Comparison of ENCODE assay signal across 15 cellular contexts in genomic region chr1:226709942-226710341, GRCh38. TPM values are rescaled to one million over a fixed set of nuclear protein-coding genes. Genes with fewer than 3 reads are reported as not detected.
DNase-seq lines count a peak whose midpoint lies in the region; ATAC-seq, FAIRE-seq and TF ChIP-seq lines count a peak whose summit lies in the region.
"Had no signal": no experiment of that assay in that cellular context is flagged by ENCODE, and none has a peak within 500 bp of the region (broad histone marks: within the 10 kb centered on the region; RNA-seq: fewer than 3 reads in every experiment).

No MANE protein-coding gene starts in this region.

- peak overlapping the region; percentile 85 for H3K9ac ChIP-seq in Loucy (ENCODE audit: low read depth, low read length, poor library complexity, severe bottlenecking)

- WGBS in pancreas, 2 donors: 77 to 81% methylated on average over 3 of the region's 3 CpGs

- H3K27me3 Mint-ChIP-seq in CD4-positive, alpha-beta memory T cell: peaks cover 2 to 3% of the 10 kb centered on the region in 2 donors
- H3K27me3 Mint-ChIP-seq in central memory CD8-positive, alpha-beta T cell: no peaks in the 10 kb centered on the region

- no peak for TF ChIP-seq POLR2A in gastrocnemius medialis (IDR thresholded peaks at IDR 0.05)

- peaks cover 11% of the 10 kb centered on the region for H3F3A ChIP-seq in Loucy (ENCODE audit: low read depth)

- peak overlapping the region; percentile 0 to 89 (median 62) for H3K4me3 Mint-ChIP-seq in CD4-positive, alpha-beta memory T cell
- H3K4me3 Mint-ChIP-seq in central memory CD8-positive, alpha-beta T cell: peak overlapping the region; percentile 54

- CTCF ChIA-PET in CD4-positive, alpha-beta memory T cell (lab: Charles Lee; ENCODE audit: partially characterized antibody): interaction anchor here (1.2 to 5.4 kb wide), 3 partner anchors 20 to 116 kb away, joined by 3 to 24 read pairs (median 5); no protein-coding TSS in a partner anchor

- intact Hi-C loops in CD4-positive, alpha-beta memory T cell (cut with micrococcal nuclease): loop anchor here (2.0 kb wide), 1 partner anchor 57 kb away; no protein-coding TSS in a partner anchor
- intact Hi-C loops in gastrocnemius medialis (cut with DNase I; ENCODE audit: low total_unique reads): no loop called here
- intact Hi-C loops in pancreas (cut with DNase I): no loop called here

- no peak overlapping the region for H3K4me3 ChIP-seq in CD4-positive, alpha-beta memory T cell (ENCODE audit: low read length in 2 of 2)
- H3K4me3 ChIP-seq in Loucy (ENCODE audit: low read length, poor library complexity, severe bottlenecking) (peak overlapping the region; percentile 70), gastrocnemius medialis (no peak overlapping the region), pancreas (no peak overlapping the region)
- H3K4me3 ChIP-seq: psoas muscle had no signal

- H3K36me3 Mint-ChIP-seq in CD4-positive, alpha-beta memory T cell: peaks cover 26 to 69% of the 10 kb centered on the region in 2 donors
- peaks cover 72% of the 10 kb centered on the region for H3K36me3 Mint-ChIP-seq in central memory CD8-positive, alpha-beta T cell (ENCODE audit: insufficient read depth)

- no peak for ATAC-seq in central memory CD8-positive, alpha-beta T cell (replicated peaks; ENCODE audit: extremely low read depth, poor library complexity, severe bottlenecking)
- ATAC-seq in gastrocnemius medialis (no peak), GM18858 (IDR thresholded peaks at IDR 0.05; ENCODE audit: unreplicated experiment) (no peak), pancreas (no peak)
- ATAC-seq: psoas muscle had no signal

- H2AFZ ChIP-seq in Loucy (ENCODE audit: low read length): no peak overlapping the region

- H3K9me3 Mint-ChIP-seq in CD4-positive, alpha-beta memory T cell: peaks cover 0 to 16% (median 3%) of the 10 kb centered on the region in 8 donors
- peaks cover 5% of the 10 kb centered on the region for H3K9me3 Mint-ChIP-seq in central memory CD8-positive, alpha-beta T cell

- POLR2A ChIA-PET in CD4-positive, alpha-beta memory T cell (lab: Charles Lee; ENCODE audit: partially characterized antibody): interaction anchor here (3.9 kb wide), 1 partner anchor 17 kb away, joined by 19 read pairs; no protein-coding TSS in a partner anchor

- no peaks in the 10 kb centered on the region for H3K9me3 ChIP-seq in CD4-positive, alpha-beta memory T cell (ENCODE audit: control insufficient read depth in 1 of 2, low read length in 2 of 2)
- H3K9me3 ChIP-seq in Loucy (ENCODE audit: insufficient read depth, low read depth, low read length) (no peaks in the 10 kb centered on the region), gastrocnemius medialis (no peaks in the 10 kb centered on the region), pancreas (no peaks in the 10 kb centered on the region)

- peaks cover 15% of the 10 kb centered on the region for H3K36me3 ChIP-seq in CD4-positive, alpha-beta memory T cell (ENCODE audit: insufficient read depth, low read length)
- H3K36me3 ChIP-seq in Loucy (ENCODE audit: insufficient read depth, low read length) (peaks cover 22% of the 10 kb centered on the region; the same call in 1 of the 2 replicates), gastrocnemius medialis (no peaks in the 10 kb centered on the region), pancreas (no peaks in the 10 kb centered on the region)

- peaks cover 90% of the 10 kb centered on the region for H3K79me2 ChIP-seq in Loucy (ENCODE audit: insufficient read depth, low read length)

- TF ChIP-seq CTCF in Loucy (conservative IDR thresholded peaks at IDR 0.05; ENCODE audit: low read length) (no peak), gastrocnemius medialis (IDR thresholded peaks at IDR 0.05 in 4 of 5, conservative IDR thresholded peaks at IDR 0.05 in 1 of 5) (no peak), pancreas (IDR thresholded peaks at IDR 0.05) (no peak)

- peaks cover 73 to 98% (median 89%) of the 10 kb centered on the region in 4 donors for H3K4me1 Mint-ChIP-seq in CD4-positive, alpha-beta memory T cell
- H3K4me1 Mint-ChIP-seq in central memory CD8-positive, alpha-beta T cell: peaks cover 80% of the 10 kb centered on the region

- in situ Hi-C loops in gastrocnemius medialis (cut with MboI; ENCODE audit: low sequenced_read_pairs in 4 of 4): no loop called here

- FAIRE-seq in pancreas (lab: Jason Lieb, UNC): no peak

- DNase-seq in CD4-positive, alpha-beta memory T cell: no peak
- no peak for DNase-seq in central memory CD8-positive, alpha-beta T cell (ENCODE audit: low spot score in 2 of 2)
- DNase-seq in gastrocnemius medialis (no peak), NCI-H82 treated with DMSO at 0.1 percent for 48 hours (lab: John Stamatoyannopoulos, UW; ENCODE audit: unreplicated experiment) (no peak), pancreas (no peak)
- DNase-seq: cerebellar nuclear complex; erythroblast; hypothalamus; NCI-H146; NCI-H510A treated with DMSO at 0.1 percent for 48 hours; psoas muscle; Right ventricle myocardium superior; stimulated activated CD4-positive, alpha-beta T cell treated with anti-CD3 and anti-CD28 coated beads, Interleukin-4, amount 100 ng/mL, for 1 hour had no signal

- H3K27ac Mint-ChIP-seq in CD4-positive, alpha-beta memory T cell: peak overlapping the region; percentile 85 to 100 (median 94)
- H3K27ac Mint-ChIP-seq in central memory CD8-positive, alpha-beta T cell (ENCODE audit: low read depth): peak overlapping the region; percentile 94

- H3K27me3 ChIP-seq in CD4-positive, alpha-beta memory T cell (ENCODE audit: insufficient read depth, low read length): no peaks in the 10 kb centered on the region
- H3K27me3 ChIP-seq in Loucy (ENCODE audit: insufficient read depth, low read length, poor library complexity, severe bottlenecking) (no peaks in the 10 kb centered on the region), gastrocnemius medialis (no peaks in the 10 kb centered on the region), pancreas (no peaks in the 10 kb centered on the region)

- peaks cover 5% of the 10 kb centered on the region for H4K20me1 ChIP-seq in Loucy (ENCODE audit: insufficient read depth, low read length, poor library complexity, severe bottlenecking)

- peak overlapping the region; percentile 60 for H3K27ac ChIP-seq in CD4-positive, alpha-beta memory T cell (ENCODE audit: low read depth, low read length)
- H3K27ac ChIP-seq in gastrocnemius medialis (peak overlapping the region; percentile 66 to 82 (median 76)), pancreas (no peak overlapping the region)
- H3K27ac ChIP-seq: psoas muscle had no signal

- H3K4me1 ChIP-seq in CD4-positive, alpha-beta memory T cell (ENCODE audit: insufficient read depth, low read length): peaks cover 94% of the 10 kb centered on the region
- H3K4me1 ChIP-seq in Loucy (ENCODE audit: insufficient read depth, low read length, poor library complexity, severe bottlenecking) (peaks cover 69% of the 10 kb centered on the region), gastrocnemius medialis (peaks cover 29 to 44% of the 10 kb centered on the region in 2 donors), pancreas (no peaks in the 10 kb centered on the region)

- H3K4me2 ChIP-seq in Loucy (ENCODE audit: low read depth, low read length, poor library complexity, severe bottlenecking): peak overlapping the region; percentile 95

- no peaks in the 10 kb centered on the region for H3K9me2 ChIP-seq in Loucy (replicated peaks; ENCODE audit: low read depth, low read length)

RNA-seq across cellular contexts. Expression of gene ITPKB, which starts 29.1 kb away (rescaled TPM):
- total RNA-seq in CD4-positive, alpha-beta memory T cell: 100 to 1,000 TPM; 156 to 159 TPM
- polyA plus RNA-seq in CD4-positive, alpha-beta memory T cell: 10 to 100 TPM; 52.2 to 52.3 TPM
- total RNA-seq in gastrocnemius medialis (10 to 100 TPM in 1 of 4 donors, 1 to 10 TPM in 3; 7.1 to 13.9 (median 7.8) TPM), pancreas (10 to 100 TPM in 1 of 6 donors, 1 to 10 TPM in 5; 5.0 to 13.9 (median 5.9) TPM)
- polyA plus RNA-seq in pancreas: 1 to 10 TPM; 3.8 to 4.6 TPM

Comparison
In these comparisons a context has a peak if more than half of its experiments do, and no peak if none do; other contexts are left out.
1. H3K27ac ChIP-seq: peak in CD4-positive, alpha-beta memory T cell (single experiment) and gastrocnemius medialis (4 of 4); none in pancreas (0 of 4).
2. RNA of gene ITPKB, which starts 29.1 kb away (total RNA-seq): 156 to 159 TPM in CD4-positive, alpha-beta memory T cell; 7.1 to 13.9 TPM in gastrocnemius medialis and 5.0 to 13.9 TPM in pancreas; every median in the first group is over 10 times any median in the second.